In genomic region chr22:39248254-39248653, GRCh38 we compare ENCODE assay signal across 26 cellular contexts. TPM values are rescaled to one million over a fixed set of nuclear protein-coding genes. Genes with fewer than 3 reads are reported as not detected.
DNase-seq lines count a peak whose midpoint lies in the region; ATAC-seq and TF ChIP-seq lines count a peak whose summit lies in the region.
"Had no signal": no experiment of that assay in that cellular context is flagged by ENCODE, and none has a peak within 500 bp of the region (broad histone marks: within the 10 kb centered on the region; RNA-seq: fewer than 3 reads in every experiment).

No MANE protein-coding gene starts in this region.

- H3K23ac ChIP-seq in IMR-90 (ENCODE audit: low read depth, low read length) = no peak overlapping the region

- H2AK9ac ChIP-seq in IMR-90 (replicated peaks; ENCODE audit: low read depth, low read length, poor library complexity) = no peak overlapping the region

- ATAC-seq in IMR-90 (ENCODE audit: low read depth) = no peak
- no peak for ATAC-seq in central memory CD8-positive, alpha-beta T cell (replicated peaks; ENCODE audit: extremely low read depth, poor library complexity, severe bottlenecking)
- ATAC-seq in GM19023 (IDR thresholded peaks at IDR 0.05; ENCODE audit: unreplicated experiment) = no peak
- no peak for ATAC-seq in GM19463 (IDR thresholded peaks at IDR 0.05; ENCODE audit: unreplicated experiment)
- ATAC-seq: CD8-positive, alpha-beta T cell; GM12878; HCT116; Right ventricle myocardium inferior; SK-N-SH treated with all-trans-retinoic acid at 6 μM for 48 hours had no signal

- no peak for TF ChIP-seq CTCF in IMR-90 (conservative IDR thresholded peaks at IDR 0.05; ENCODE audit: low read depth, low read length)

- H3K9me1 ChIP-seq in IMR-90 (ENCODE audit: insufficient read depth, low read length) = peaks cover 15% of the 10 kb centered on the region

- H3K9ac ChIP-seq in IMR-90 (ENCODE audit: low read depth, low read length) = no peak overlapping the region
- H3K9ac ChIP-seq: KMS-11 had no signal

- TF ChIP-seq RAD21 in IMR-90 (IDR thresholded peaks at IDR 0.05; ENCODE audit: low read length) = no peak

- H3K9me3 Mint-ChIP-seq in central memory CD8-positive, alpha-beta T cell = no peaks in the 10 kb centered on the region
- H3K9me3 Mint-ChIP-seq: CD8-positive, alpha-beta T cell had no signal

- CTCF ChIA-PET in IMR-90 (lab: Yijun Ruan, JAX) = no interaction called here

- peaks cover 10% of the 10 kb centered on the region for H3K36me3 Mint-ChIP-seq in central memory CD8-positive, alpha-beta T cell (ENCODE audit: insufficient read depth)
- H3K36me3 Mint-ChIP-seq: CD8-positive, alpha-beta T cell had no signal

- no peak for DNase-seq in IMR-90
- DNase-seq in NCI-H446 treated with DMSO at 0.1 percent for 48 hours (lab: John Stamatoyannopoulos, UW) = peak; percentile 21
- no peak for DNase-seq in central memory CD8-positive, alpha-beta T cell (ENCODE audit: low spot score in 2 of 2)
- DNase-seq in kidney tubule cell (ENCODE audit: low spot score) = peak; percentile 39
- no peak for DNase-seq in NCI-H1436 treated with DMSO at 0.1 percent for 48 hours (lab: John Stamatoyannopoulos, UW)
- DNase-seq: Caco-2; CD8-positive, alpha-beta T cell; DMS 273 treated with DMSO at 0.1 percent for 48 hours; DMS79; EL; GDM1; NCI-H1092; NCI-H1436; NCI-H187 treated with DMSO at 0.1 percent for 48 hours; NCI-H526; OCI-M1; SJCRH30 had no signal

- no peak overlapping the region for H4K8ac ChIP-seq in IMR-90 (ENCODE audit: low read depth in 2 of 2, low read length in 2 of 2)

- no peak overlapping the region for H3K56ac ChIP-seq in IMR-90 (ENCODE audit: extremely low read depth, insufficient read depth, low read length)

- H3K36me3 ChIP-seq in IMR-90 (ENCODE audit: control insufficient read depth, insufficient read depth, low read length) = no peaks in the 10 kb centered on the region
- H3K36me3 ChIP-seq: SJCRH30 had no signal

- BruUV-seq in IMR-90 (replicated peaks; lab: Mats Ljungman, UMichigan) = no TSS peak

- no peak overlapping the region for H3K4me3 ChIP-seq in IMR-90 (ENCODE audit: insufficient read depth, low read depth, low read length)
- H3K4me3 ChIP-seq: GM12878, SJCRH30 had no signal

- no peak overlapping the region for H3K14ac ChIP-seq in IMR-90 (replicated peaks; ENCODE audit: low read depth, low read length)

- H3K9me3 ChIP-seq in IMR-90 (ENCODE audit: control insufficient read depth, insufficient read depth, low read length) = no peaks in the 10 kb centered on the region
- H3K9me3 ChIP-seq: Caco-2, SJCRH30 had no signal

- H3K18ac ChIP-seq in IMR-90 (ENCODE audit: low read depth, low read length) = no peak overlapping the region

- H4K20me1 ChIP-seq in IMR-90 (ENCODE audit: insufficient read depth, low read length) = no peaks in the 10 kb centered on the region

- no peak overlapping the region for H4K91ac ChIP-seq in IMR-90 (ENCODE audit: insufficient read depth, low read depth, low read length)

- H2BK20ac ChIP-seq in IMR-90 (ENCODE audit: low read depth, low read length) = no peak overlapping the region

- intact Hi-C loops in IMR-90 (cut with micrococcal nuclease) = no loop called here

- peak overlapping the region; percentile 67 for H3K27ac Mint-ChIP-seq in central memory CD8-positive, alpha-beta T cell (ENCODE audit: low read depth)
- H3K27ac Mint-ChIP-seq: B cell; CD8-positive, alpha-beta T cell had no signal

- in situ Hi-C loops in IMR-90 (cut with MboI; ENCODE audit: low sequenced_read_pairs) = no loop called here

- no peaks in the 10 kb centered on the region for H3K27me3 Mint-ChIP-seq in central memory CD8-positive, alpha-beta T cell

- H2BK5ac ChIP-seq in IMR-90 (ENCODE audit: low read depth, low read length, poor library complexity, severe bottlenecking) = no peak overlapping the region

- H2AFZ ChIP-seq in IMR-90 (replicated peaks; ENCODE audit: low read length, poor library complexity) = no peak overlapping the region

- H3K27me3 ChIP-seq in IMR-90 (ENCODE audit: control insufficient read depth, insufficient read depth, low read length) = peaks cover 38% of the 10 kb centered on the region

- no peak overlapping the region for H3K27ac ChIP-seq in IMR-90 (ENCODE audit: insufficient read depth, low read length)
- H3K27ac ChIP-seq: C4-2B, KMS-11, SJCRH30 had no signal

- peaks cover 0 to 8% of the 10 kb centered on the region in 2 experiments; a peak in 1 of 4 replicates for H3K79me1 ChIP-seq in IMR-90 (ENCODE audit: low read depth in 1 of 2, low read length in 2 of 2)

- H2AK5ac ChIP-seq in IMR-90 (ENCODE audit: low read depth, low read length) = 0 out of 2 replicates have a peak overlapping the region, but pooled peaks have one; percentile 43

- WGBS in IMR-90 (ENCODE audit: extremely low coverage in 2 of 2, insufficient read length in 1 of 2), 2 experiments = no CpG with 5 or more reads among the region's 5 CpGs

- POLR2A ChIA-PET in IMR-90 (lab: Charles Lee; ENCODE audit: unreplicated experiment) = no interaction called here

- H3K4me3 Mint-ChIP-seq in central memory CD8-positive, alpha-beta T cell = no peak overlapping the region
- H3K4me3 Mint-ChIP-seq: B cell; CD8-positive, alpha-beta T cell had no signal

- H3K4ac ChIP-seq in IMR-90 (ENCODE audit: low read depth, low read length) = no peak overlapping the region

- no peak for TF ChIP-seq POLR2A in IMR-90 (IDR thresholded peaks at IDR 0.05; ENCODE audit: low read depth, low read length)

- no peak overlapping the region for H2BK15ac ChIP-seq in IMR-90 (ENCODE audit: low read depth, low read length)

- no peak overlapping the region for H4K5ac ChIP-seq in IMR-90 (ENCODE audit: low read depth, low read length)

- H3K4me1 ChIP-seq in IMR-90 (ENCODE audit: control insufficient read depth, insufficient read depth, low read length) = peaks cover 19% of the 10 kb centered on the region
- H3K4me1 ChIP-seq: Caco-2 had no signal

- no peak overlapping the region for H2BK120ac ChIP-seq in IMR-90 (ENCODE audit: low read depth, low read length)

- dilution Hi-C loops in IMR-90 (cut with HindIII; ENCODE audit: low sequenced_read_pairs, unreplicated experiment) = no loop called here

- peaks cover 20% of the 10 kb centered on the region for H3K4me1 Mint-ChIP-seq in central memory CD8-positive, alpha-beta T cell

- no peak overlapping the region for H3K4me2 ChIP-seq in IMR-90 (ENCODE audit: low read depth, low read length)
- H3K4me2 ChIP-seq: KMS-11 had no signal

TF ChIP-seq in IMR-90, 13 proteins besides CTCF, POLR2A, EP300 and RAD21:
- TF ChIP-seq CEBPB (IDR thresholded peaks at IDR 0.05; ENCODE audit: low read depth, low read length) = no peak
- no peak for TF ChIP-seq BHLHE40 (IDR thresholded peaks at IDR 0.05; ENCODE audit: low read depth, low read length)

RNA-seq across cellular contexts. Expression of gene PDGFB, which starts 3.5 kb away (rescaled TPM):
- total RNA-seq in IMR-90 (2012; rRNA removed) = not detected in 2 replicates
- 0.07 and 0.09 TPM in 2 replicates for polyA plus RNA-seq in IMR-90 (2012; rRNA removed)
- 0.09 and 0.10 TPM in 2 replicates for polyA plus RNA-seq in IMR-90 (2012; cell fraction: cytosol; rRNA removed)
- 0.06 and 0.09 TPM in 2 replicates for polyA plus RNA-seq in IMR-90 (2012; cell fraction: nucleus; rRNA removed; ENCODE audit: low replicate concordance)
- total RNA-seq: B cell had no signal

Comparison
In these comparisons a context has a peak if more than half of its experiments do, and no peak if none do; other contexts are left out.
1. DNase-seq: peak in NCI-H446 treated with DMSO at 0.1 percent for 48 hours (single experiment) and kidney tubule cell (single experiment); none in IMR-90 (single experiment), central memory CD8-positive, alpha-beta T cell (0 of 2) and NCI-H1436 treated with DMSO at 0.1 percent for 48 hours (single experiment).